31 cellular contexts compared by ENCODE assay signal in genomic region chr2:137115081-137115713, GRCh38.
DNase-seq lines count a peak whose midpoint lies in the region; FAIRE-seq and TF ChIP-seq lines count a peak whose summit lies in the region.
"Had no signal": no experiment of that assay in that cellular context is flagged by ENCODE, and none has a peak within 500 bp of the region (broad histone marks: within the 10 kb centered on the region; RNA-seq: fewer than 3 reads in every experiment).

No MANE protein-coding gene starts in this region.

- peaks cover under 1% of the 10 kb centered on the region for H3K9me3 Mint-ChIP-seq in astrocyte (ENCODE audit: unreplicated experiment)
- H3K9me3 Mint-ChIP-seq in type B pancreatic cell: no peaks in the 10 kb centered on the region
- H3K9me3 Mint-ChIP-seq: activated T-cell treated with anti-CD3 and anti-CD28 coated beads, Interleukin-2, amount 50 U/mL, for 4 hours; dendritic cell treated with granulocyte-macrophage colony-stimulating factor and Interleukin-4, amounts not matched to agents 40 ng/mL and 50 ng/mL, for 4 days; T-helper 1 cell treated with Interleukin-12 subunit alpha and Interleukin-12 subunit beta and Interleukin-4 antibody, amounts not matched to agents 30 μg/mL and 1 μg/mL, for 36 hours had no signal

- H3K56ac ChIP-seq in mesendoderm (ENCODE audit: low read length): no peak overlapping the region

- no peak overlapping the region for H3K23ac ChIP-seq in mesendoderm (ENCODE audit: low read length)

- no peak for FAIRE-seq in astrocyte (lab: Jason Lieb, UNC)
- FAIRE-seq: islet of Langerhans, small intestine, TTC549, urothelium cell line had no signal

- no peak overlapping the region for H4K8ac ChIP-seq in mesendoderm (ENCODE audit: low read depth, low read length)

- H3K4me3 Mint-ChIP-seq in astrocyte (ENCODE audit: unreplicated experiment) (no peak overlapping the region), type B pancreatic cell (no peak overlapping the region)
- H3K4me3 Mint-ChIP-seq: activated T-cell treated with anti-CD3 and anti-CD28 coated beads, Interleukin-2, amount 50 U/mL, for 4 hours; dendritic cell treated with granulocyte-macrophage colony-stimulating factor and Interleukin-4, amounts not matched to agents 40 ng/mL and 50 ng/mL, for 4 days; IgD-negative memory B cell; natural killer cell treated with Interleukin-12 subunit alpha and Interleukin-12 subunit beta and Interleukin-15 and Interleukin-18, amount 100 ng/mL, for 72 hours; T-helper 1 cell treated with Interleukin-12 subunit alpha and Interleukin-12 subunit beta and Interleukin-4 antibody, amounts not matched to agents 30 μg/mL and 1 μg/mL, for 36 hours had no signal

- no CpG with 5 or more reads among the region's 9 CpGs for WGBS in mesendoderm (ENCODE audit: extremely low coverage, insufficient coverage, low lambda C conversion rate)

- H3K4me1 Mint-ChIP-seq in astrocyte (ENCODE audit: low read depth, unreplicated experiment) (peaks cover 27% of the 10 kb centered on the region), type B pancreatic cell (ENCODE audit: unreplicated experiment) (no peaks in the 10 kb centered on the region)
- H3K4me1 Mint-ChIP-seq: IgD-negative memory B cell had no signal

- H2BK120ac ChIP-seq in mesendoderm (ENCODE audit: low read depth, low read length): no peak overlapping the region

- H3K36me3 Mint-ChIP-seq in astrocyte (ENCODE audit: low read depth, unreplicated experiment) (no peaks in the 10 kb centered on the region), type B pancreatic cell (no peaks in the 10 kb centered on the region)
- H3K36me3 Mint-ChIP-seq: IgD-negative memory B cell; natural killer cell treated with Interleukin-12 subunit alpha and Interleukin-12 subunit beta and Interleukin-15 and Interleukin-18, amount 100 ng/mL, for 72 hours had no signal

- H3K4me1 ChIP-seq in astrocyte (ENCODE audit: insufficient read depth, low read length) (peaks cover 9% of the 10 kb centered on the region), mesendoderm (ENCODE audit: control insufficient read depth, low read depth, low read length) (no peaks in the 10 kb centered on the region)
- H3K4me1 ChIP-seq: suprapubic skin had no signal

- H2AFZ ChIP-seq in astrocyte (ENCODE audit: low read depth, low read length): no peak overlapping the region

- H3K79me2 ChIP-seq in astrocyte (ENCODE audit: insufficient read depth, low read length): no peaks in the 10 kb centered on the region
- H3K79me2 ChIP-seq in mesendoderm (ENCODE audit: control insufficient read depth, insufficient read depth, low read length): no peaks in the 10 kb centered on the region

- no peak overlapping the region for H2BK15ac ChIP-seq in mesendoderm (replicated peaks; ENCODE audit: low read depth)

- no peak overlapping the region for H4K5ac ChIP-seq in mesendoderm (ENCODE audit: low read length)

- no peak overlapping the region for H2BK5ac ChIP-seq in mesendoderm (ENCODE audit: low read length)

- H3K27ac ChIP-seq in astrocyte (ENCODE audit: low read depth, low read length) (no peak overlapping the region), mesendoderm (ENCODE audit: low read depth, low read length) (no peak overlapping the region)
- H3K27ac ChIP-seq: 22Rv1, C4-2B, SK-N-MC, suprapubic skin had no signal

- H3K4me2 ChIP-seq in astrocyte (ENCODE audit: low read length) (no peak overlapping the region), mesendoderm (ENCODE audit: low read length) (no peak overlapping the region)

- H3K9ac ChIP-seq in astrocyte (ENCODE audit: low read length) (no peak overlapping the region), mesendoderm (ENCODE audit: low read length) (no peak overlapping the region)

- H4K20me1 ChIP-seq in astrocyte (ENCODE audit: insufficient read depth, low read length): no peaks in the 10 kb centered on the region

- no peaks in the 10 kb centered on the region for H3K27me3 ChIP-seq in astrocyte (ENCODE audit: insufficient read depth, low read length)
- no peaks in the 10 kb centered on the region for H3K27me3 ChIP-seq in mesendoderm (ENCODE audit: insufficient read depth, low read length, poor library complexity)
- H3K27me3 ChIP-seq: suprapubic skin had no signal

- no peaks in the 10 kb centered on the region for H3K27me3 Mint-ChIP-seq in astrocyte (ENCODE audit: low read depth, unreplicated experiment)
- no peaks in the 10 kb centered on the region for H3K27me3 Mint-ChIP-seq in type B pancreatic cell
- H3K27me3 Mint-ChIP-seq: dendritic cell treated with granulocyte-macrophage colony-stimulating factor and Interleukin-4, amounts not matched to agents 40 ng/mL and 50 ng/mL, for 4 days; IgD-negative memory B cell; natural killer cell treated with Interleukin-12 subunit alpha and Interleukin-12 subunit beta and Interleukin-15 and Interleukin-18, amount 100 ng/mL, for 72 hours had no signal

- peak; percentile 5 for DNase-seq in DMS 273 (lab: John Stamatoyannopoulos, UW; ENCODE audit: unreplicated experiment)
- no peak for DNase-seq in DMS 273 treated with DMSO at 0.1 percent for 48 hours (lab: John Stamatoyannopoulos, UW)
- no peak for DNase-seq in astrocyte (ENCODE audit: low read depth)
- peak; percentile 6 for DNase-seq in mesendoderm
- no peak for DNase-seq in type B pancreatic cell (ENCODE audit: extremely low spot score, unreplicated experiment)
- DNase-seq in activated CD8-positive, alpha-beta memory T cell treated with anti-CD3 and anti-CD28 coated beads, Interleukin-2, amount 50 U/mL, for 4 hours: no peak
- DNase-seq in NCI-H1694 (lab: John Stamatoyannopoulos, UW): no peak
- no peak for DNase-seq in cerebellar nuclear complex (lab: John Stamatoyannopoulos, UW)
- DNase-seq: activated gamma-delta T cell; activated T-cell treated with anti-CD3 and anti-CD28 coated beads, Interleukin-2, amount 50 U/mL, for 4 hours; central memory CD4-positive, alpha-beta T cell; NCI-H1048; NCI-H187 treated with DMSO at 0.1 percent for 48 hours; NCI-H2171 treated with DMSO at 0.1 percent for 48 hours; NCI-H524 treated with DMSO at 0.1 percent for 48 hours; occipital lobe; OCI-M1; small intestine; stimulated activated naive CD4-positive, alpha-beta T cell had no signal

- no peak overlapping the region for H2AK5ac ChIP-seq in mesendoderm (ENCODE audit: low read length)

- H3K9me3 ChIP-seq in astrocyte (ENCODE audit: insufficient read depth, low read depth, low read length): no peaks in the 10 kb centered on the region
- H3K9me3 ChIP-seq: suprapubic skin had no signal

- H3K27ac Mint-ChIP-seq in astrocyte (ENCODE audit: unreplicated experiment) (peak overlapping the region; percentile 81), type B pancreatic cell (peak overlapping the region; percentile 56)
- H3K27ac Mint-ChIP-seq: dendritic cell treated with granulocyte-macrophage colony-stimulating factor and Interleukin-4, amounts not matched to agents 40 ng/mL and 50 ng/mL, for 4 days; natural killer cell treated with Interleukin-12 subunit alpha and Interleukin-12 subunit beta and Interleukin-15 and Interleukin-18, amount 100 ng/mL, for 72 hours; T-helper 1 cell treated with Interleukin-12 subunit alpha and Interleukin-12 subunit beta and Interleukin-4 antibody, amounts not matched to agents 30 μg/mL and 1 μg/mL, for 36 hours had no signal

- no peaks in the 10 kb centered on the region for H3K79me1 ChIP-seq in mesendoderm (ENCODE audit: low read length)

- H3K36me3 ChIP-seq in astrocyte (ENCODE audit: insufficient read depth, low read length) (no peaks in the 10 kb centered on the region), mesendoderm (ENCODE audit: control insufficient read depth, insufficient read depth, low read length) (no peaks in the 10 kb centered on the region)
- H3K36me3 ChIP-seq: suprapubic skin had no signal

- no peak overlapping the region for H3K4me3 ChIP-seq in astrocyte (ENCODE audit: insufficient read depth, low read depth, low read length)
- H3K4me3 ChIP-seq in mesendoderm (ENCODE audit: low read length): no peak overlapping the region
- H3K4me3 ChIP-seq: GM12878, SK-N-MC, suprapubic skin had no signal

- peak overlapping the region; percentile 22 for H3K4ac ChIP-seq in mesendoderm (ENCODE audit: low read depth, low read length)

- H3K18ac ChIP-seq in mesendoderm (ENCODE audit: low read length): no peak overlapping the region

- TF ChIP-seq CTCF in astrocyte (IDR thresholded peaks at IDR 0.05; ENCODE audit: insufficient read depth, low read depth, low read length) (no peak), type B pancreatic cell (conservative IDR thresholded peaks at IDR 0.05) (no peak)

Comparison
In these comparisons a context has a peak if more than half of its experiments do, and no peak if none do; other contexts are left out.
1. DNase-seq: peak in DMS 273 (single experiment) and mesendoderm (single experiment); none in DMS 273 treated with DMSO at 0.1 percent for 48 hours (single experiment), astrocyte (single experiment), type B pancreatic cell (single experiment), activated CD8-positive, alpha-beta memory T cell treated with anti-CD3 and anti-CD28 coated beads, Interleukin-2, amount 50 U/mL, for 4 hours (single experiment), NCI-H1694 (single experiment) and cerebellar nuclear complex (0 of 2).